In the genomic region with DNA sequence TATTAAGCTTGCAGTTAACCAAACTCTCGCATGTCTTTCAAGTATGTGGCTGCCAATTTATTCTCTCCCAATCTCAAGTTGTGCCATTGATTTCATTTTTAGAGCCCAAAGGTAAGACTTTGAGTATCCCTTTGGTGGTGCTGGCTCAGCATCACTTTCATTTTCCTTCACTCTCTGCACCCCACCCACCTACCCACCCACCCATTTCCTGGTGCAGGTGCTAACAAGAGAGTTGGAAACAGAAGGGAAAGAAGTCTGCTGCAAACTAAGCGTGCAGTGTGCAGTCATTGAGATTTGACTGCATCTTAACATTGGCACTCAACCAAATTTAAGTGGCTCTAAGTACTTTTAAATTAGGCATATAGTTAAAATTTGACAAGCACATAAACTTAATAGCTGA, we compare ENCODE assay signal across 15 cellular contexts.
DNase-seq lines count a peak whose midpoint lies in the region; ATAC-seq lines count a peak whose summit lies in the region.
"Had no signal": no experiment of that assay in that cellular context is flagged by ENCODE, and none has a peak within 500 bp of the region (broad histone marks: within the 10 kb centered on the region; RNA-seq: fewer than 3 reads in every experiment).

No MANE protein-coding gene starts in this region.

- peaks cover 0 to 5% (median 0%) of the 10 kb centered on the region in 8 donors for H3K9me3 Mint-ChIP-seq in CD4-positive, alpha-beta memory T cell
- no peaks in the 10 kb centered on the region for H3K9me3 Mint-ChIP-seq in activated T-helper 17 cell treated with anti-CD3 and anti-CD28 coated beads, Interleukin-2, amount 50 U/mL, for 72 hours

- CTCF ChIA-PET in CD4-positive, alpha-beta memory T cell (lab: Charles Lee; ENCODE audit: partially characterized antibody) = interaction anchor here (2.4 kb wide), 1 partner anchor 19 kb away, joined by 10 read pairs; no protein-coding TSS in a partner anchor

- no peaks in the 10 kb centered on the region for H3K27me3 ChIP-seq in CD4-positive, alpha-beta memory T cell (ENCODE audit: insufficient read depth, low read length)

- no peak overlapping the region for H3K4me3 ChIP-seq in CD4-positive, alpha-beta memory T cell (ENCODE audit: low read length in 2 of 2)

- intact Hi-C loops in CD4-positive, alpha-beta memory T cell (cut with micrococcal nuclease) = loop anchor here (5.0 to 10.0 kb wide), 2 partner anchors 456 to 604 kb away; a partner anchor contains a TSS
- intact Hi-C loops in left colon (cut with DNase I, micrococcal nuclease) = no loop called here

- H3K27ac Mint-ChIP-seq in CD4-positive, alpha-beta memory T cell = peak overlapping the region in 6 of 7 donors; percentile 90 to 96 (median 93)
- H3K27ac Mint-ChIP-seq in activated T-helper 17 cell treated with anti-CD3 and anti-CD28 coated beads, Interleukin-2, amount 50 U/mL, for 72 hours = no peak overlapping the region

- peak overlapping the region; percentile 21 to 80 (median 71) for H3K4me3 Mint-ChIP-seq in CD4-positive, alpha-beta memory T cell
- peak overlapping the region; percentile 49 for H3K4me3 Mint-ChIP-seq in activated T-helper 17 cell treated with anti-CD3 and anti-CD28 coated beads, Interleukin-2, amount 50 U/mL, for 72 hours

- ATAC-seq in activated T-helper 17 cell treated with anti-CD3 and anti-CD28 coated beads, Interleukin-2, amount 50 U/mL, for 72 hours (replicated peaks) = no peak
- no peak for ATAC-seq in left colon

- no peaks in the 10 kb centered on the region for H3K36me3 ChIP-seq in CD4-positive, alpha-beta memory T cell (ENCODE audit: insufficient read depth, low read length)

- POLR2A ChIA-PET in CD4-positive, alpha-beta memory T cell (lab: Charles Lee; ENCODE audit: partially characterized antibody) = interaction anchor here (0.5 kb wide), 1 partner anchor 564 kb away, joined by 3 read pairs; no protein-coding TSS in a partner anchor

- peak in 2 of 5 donors; percentile 18 to 45 for DNase-seq in CD4-positive, alpha-beta memory T cell
- peak; percentile 71 for DNase-seq in NCI-H748 treated with DMSO at 0.1 percent for 48 hours (lab: John Stamatoyannopoulos, UW)
- DNase-seq in stimulated activated CD4-positive, alpha-beta T cell treated with anti-CD3 and anti-CD28 coated beads, Interleukin-4, amount 100 ng/mL, for 1 hour = peak; percentile 47
- DNase-seq in AG08395 (ENCODE audit: low spot score) = no peak
- DNase-seq in NCI-H82 (lab: John Stamatoyannopoulos, UW) = no peak
- no peak for DNase-seq in mesenteric fat pad (ENCODE audit: low spot score)
- no peak for DNase-seq in left colon
- DNase-seq: Caco-2; effector memory CD4-positive, alpha-beta T cell; NCI-H1048; NCI-H526 treated with DMSO at 0.1 percent for 48 hours; RPMI8226 had no signal

- H3K9me3 ChIP-seq in CD4-positive, alpha-beta memory T cell (ENCODE audit: control insufficient read depth in 1 of 2, low read length in 2 of 2) = no peaks in the 10 kb centered on the region
- H3K9me3 ChIP-seq: Caco-2 had no signal

- H3K27me3 Mint-ChIP-seq in CD4-positive, alpha-beta memory T cell = peaks cover 0 to 1% of the 10 kb centered on the region in 2 donors
- no peaks in the 10 kb centered on the region for H3K27me3 Mint-ChIP-seq in activated T-helper 17 cell treated with anti-CD3 and anti-CD28 coated beads, Interleukin-2, amount 50 U/mL, for 72 hours

- H3K4me1 Mint-ChIP-seq in CD4-positive, alpha-beta memory T cell = peaks cover 31 to 73% (median 50%) of the 10 kb centered on the region in 4 donors
- peaks cover 11% of the 10 kb centered on the region for H3K4me1 Mint-ChIP-seq in activated T-helper 17 cell treated with anti-CD3 and anti-CD28 coated beads, Interleukin-2, amount 50 U/mL, for 72 hours

- no peaks in the 10 kb centered on the region for H3K36me3 Mint-ChIP-seq in CD4-positive, alpha-beta memory T cell
- no peaks in the 10 kb centered on the region for H3K36me3 Mint-ChIP-seq in activated T-helper 17 cell treated with anti-CD3 and anti-CD28 coated beads, Interleukin-2, amount 50 U/mL, for 72 hours (ENCODE audit: low read depth)
- H3K36me3 Mint-ChIP-seq: brain had no signal

- peaks cover 28% of the 10 kb centered on the region for H3K4me1 ChIP-seq in CD4-positive, alpha-beta memory T cell (ENCODE audit: insufficient read depth, low read length)
- H3K4me1 ChIP-seq: Caco-2, parathyroid adenoma had no signal

- no peak overlapping the region for H3K27ac ChIP-seq in CD4-positive, alpha-beta memory T cell (ENCODE audit: low read depth, low read length)
- H3K27ac ChIP-seq: parathyroid adenoma had no signal

Comparison
In these comparisons a context has a peak if more than half of its experiments do, and no peak if none do; other contexts are left out.
1. DNase-seq: peak in NCI-H748 treated with DMSO at 0.1 percent for 48 hours (single experiment) and stimulated activated CD4-positive, alpha-beta T cell treated with anti-CD3 and anti-CD28 coated beads, Interleukin-4, amount 100 ng/mL, for 1 hour (single experiment); none in AG08395 (single experiment), NCI-H82 (single experiment), mesenteric fat pad (single experiment) and left colon (0 of 2).